ENCODE assay signal across 16 cellular contexts in the genomic region with DNA sequence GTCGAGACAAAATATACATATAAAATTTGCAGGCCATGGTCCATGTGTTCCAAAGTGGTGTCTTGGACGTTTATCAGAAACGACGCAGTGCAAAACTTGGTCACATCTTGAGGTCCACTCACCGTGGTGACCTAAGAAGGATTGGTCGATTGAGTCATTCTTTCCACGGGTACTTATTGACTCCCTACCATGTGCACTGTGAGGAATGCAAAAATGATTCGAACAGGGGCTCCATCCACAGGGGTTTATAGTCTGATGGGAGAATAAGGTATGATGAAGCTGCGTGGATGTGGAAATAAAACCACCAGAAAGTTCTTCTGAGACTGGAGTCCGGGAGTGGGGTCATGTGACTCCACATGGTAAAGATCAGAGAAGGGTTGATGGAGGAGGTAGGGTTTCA.
A peak's percentile ranks its signal among the peaks of the same experiment; 100 is the strongest.
DNase-seq lines count a peak whose midpoint lies in the region; ATAC-seq and TF ChIP-seq lines count a peak whose summit lies in the region.
"Had no signal": no experiment of that assay in that cellular context is flagged by ENCODE, and none has a peak within 500 bp of the region (broad histone marks: within the 10 kb centered on the region; RNA-seq: fewer than 3 reads in every experiment).

No MANE protein-coding gene starts in this region.

- H3K4me3 ChIP-seq in esophagus muscularis mucosa = no peak overlapping the region
- no peak overlapping the region for H3K4me3 ChIP-seq in tibial artery
- H3K4me3 ChIP-seq: A549 had no signal

- intact Hi-C loops in esophagus muscularis mucosa (cut with DNase I) (no loop called here), tibial artery (cut with DNase I; ENCODE audit: low total_unique reads) (no loop called here)

- peak overlapping the region in 3 of 4 donors; percentile 61 to 76 (median 76) for H3K27ac ChIP-seq in esophagus muscularis mucosa (replicated peaks in 1 of 4)
- no peak overlapping the region for H3K27ac ChIP-seq in tibial artery
- H3K27ac ChIP-seq: A549, HL-60 had no signal

- no peaks in the 10 kb centered on the region for H3K27me3 Mint-ChIP-seq in activated T-helper 17 cell treated with anti-CD3 and anti-CD28 coated beads, Interleukin-2, amount 50 U/mL, for 72 hours
- no peaks in the 10 kb centered on the region for H3K27me3 Mint-ChIP-seq in activated naive CD8-positive, alpha-beta T cell treated with anti-CD3 and anti-CD28 coated beads, Interleukin-2, amount 50 U/mL, for 24 hours
- no peaks in the 10 kb centered on the region for H3K27me3 Mint-ChIP-seq in stimulated activated memory B cell treated with anti-CD40 and anti-IgM and Interleukin-4, amounts not matched to agents 10 μg/mL and 1 μg/mL and 100 μg/mL, for 72 hours

- DNase-seq in activated naive CD8-positive, alpha-beta T cell treated with anti-CD3 and anti-CD28 coated beads, Interleukin-2, amount 50 U/mL, for 24 hours = no peak
- DNase-seq in esophagus muscularis mucosa (ENCODE audit: extremely low spot score) (no peak), MV-4-11 (lab: John Stamatoyannopoulos, UW) (no peak), AG08396 (ENCODE audit: low spot score) (no peak), tibial artery (no peak)
- DNase-seq: Caco-2; CD8-positive, alpha-beta memory T cell; DND-41; GDM1; HCEC 1CT; HFFc6 had no signal

- 93% methylated on average over 10 of the region's 10 CpGs for WGBS in esophagus muscularis mucosa

- no peak overlapping the region for H3K4me3 Mint-ChIP-seq in activated T-helper 17 cell treated with anti-CD3 and anti-CD28 coated beads, Interleukin-2, amount 50 U/mL, for 72 hours
- no peak overlapping the region for H3K4me3 Mint-ChIP-seq in activated naive CD8-positive, alpha-beta T cell treated with anti-CD3 and anti-CD28 coated beads, Interleukin-2, amount 50 U/mL, for 24 hours
- H3K4me3 Mint-ChIP-seq in stimulated activated memory B cell treated with anti-CD40 and anti-IgM and Interleukin-4, amounts not matched to agents 10 μg/mL and 1 μg/mL and 100 μg/mL, for 72 hours = no peak overlapping the region
- H3K4me3 Mint-ChIP-seq: CD8-positive, alpha-beta memory T cell; HFFc6 had no signal

- no peak for ATAC-seq in activated T-helper 17 cell treated with anti-CD3 and anti-CD28 coated beads, Interleukin-2, amount 50 U/mL, for 72 hours (replicated peaks)
- peak; percentile 68 for ATAC-seq in activated naive CD8-positive, alpha-beta T cell treated with anti-CD3 and anti-CD28 coated beads, Interleukin-2, amount 50 U/mL, for 24 hours
- ATAC-seq in stimulated activated memory B cell treated with anti-CD40 and anti-IgM and Interleukin-4, amounts not matched to agents 10 μg/mL and 1 μg/mL and 100 μg/mL, for 72 hours = no peak
- ATAC-seq in GM21529 (IDR thresholded peaks at IDR 0.05; ENCODE audit: unreplicated experiment) = no peak
- ATAC-seq: A549 had no signal

- H3K9me3 ChIP-seq in esophagus muscularis mucosa (no peaks in the 10 kb centered on the region), tibial artery (no peaks in the 10 kb centered on the region)
- H3K9me3 ChIP-seq: A549, Caco-2 had no signal

- no peak for TF ChIP-seq CTCF in esophagus muscularis mucosa (IDR thresholded peaks at IDR 0.05)
- no peak for TF ChIP-seq CTCF in tibial artery (IDR thresholded peaks at IDR 0.05)

- H3K9me3 Mint-ChIP-seq in activated T-helper 17 cell treated with anti-CD3 and anti-CD28 coated beads, Interleukin-2, amount 50 U/mL, for 72 hours = no peaks in the 10 kb centered on the region
- H3K9me3 Mint-ChIP-seq in activated naive CD8-positive, alpha-beta T cell treated with anti-CD3 and anti-CD28 coated beads, Interleukin-2, amount 50 U/mL, for 24 hours = no peaks in the 10 kb centered on the region
- H3K9me3 Mint-ChIP-seq in stimulated activated memory B cell treated with anti-CD40 and anti-IgM and Interleukin-4, amounts not matched to agents 10 μg/mL and 1 μg/mL and 100 μg/mL, for 72 hours = no peaks in the 10 kb centered on the region
- H3K9me3 Mint-ChIP-seq: CD8-positive, alpha-beta memory T cell; HFFc6 had no signal

- no peak for TF ChIP-seq EP300 in esophagus muscularis mucosa (IDR thresholded peaks at IDR 0.05)

- H3K27ac Mint-ChIP-seq in activated T-helper 17 cell treated with anti-CD3 and anti-CD28 coated beads, Interleukin-2, amount 50 U/mL, for 72 hours = peak overlapping the region; percentile 13
- peak overlapping the region; percentile 63 for H3K27ac Mint-ChIP-seq in activated naive CD8-positive, alpha-beta T cell treated with anti-CD3 and anti-CD28 coated beads, Interleukin-2, amount 50 U/mL, for 24 hours
- H3K27ac Mint-ChIP-seq in stimulated activated memory B cell treated with anti-CD40 and anti-IgM and Interleukin-4, amounts not matched to agents 10 μg/mL and 1 μg/mL and 100 μg/mL, for 72 hours = peak overlapping the region; percentile 13
- H3K27ac Mint-ChIP-seq: HFFc6 had no signal

- H3K36me3 Mint-ChIP-seq in activated T-helper 17 cell treated with anti-CD3 and anti-CD28 coated beads, Interleukin-2, amount 50 U/mL, for 72 hours (ENCODE audit: low read depth) = peaks cover 84% of the 10 kb centered on the region
- peaks cover 67% of the 10 kb centered on the region for H3K36me3 Mint-ChIP-seq in activated naive CD8-positive, alpha-beta T cell treated with anti-CD3 and anti-CD28 coated beads, Interleukin-2, amount 50 U/mL, for 24 hours (ENCODE audit: low read depth)
- peaks cover 84% of the 10 kb centered on the region for H3K36me3 Mint-ChIP-seq in stimulated activated memory B cell treated with anti-CD40 and anti-IgM and Interleukin-4, amounts not matched to agents 10 μg/mL and 1 μg/mL and 100 μg/mL, for 72 hours

- H3K36me3 ChIP-seq in esophagus muscularis mucosa = peaks cover 4 to 62% (median 31%) of the 10 kb centered on the region in 4 donors
- peaks cover 51 to 83% (median 82%) of the 10 kb centered on the region in 3 donors for H3K36me3 ChIP-seq in tibial artery

- H3K4me1 ChIP-seq in esophagus muscularis mucosa = peaks cover 0 to 52% (median 44%) of the 10 kb centered on the region in 4 donors
- H3K4me1 ChIP-seq in tibial artery = peaks cover 0 to 4% (median 0%) of the 10 kb centered on the region in 4 donors
- H3K4me1 ChIP-seq: A549, Caco-2 had no signal

- no peak for TF ChIP-seq POLR2A in esophagus muscularis mucosa (IDR thresholded peaks at IDR 0.05; ENCODE audit: low read depth)

- H3K27me3 ChIP-seq in esophagus muscularis mucosa (no peaks in the 10 kb centered on the region), tibial artery (no peaks in the 10 kb centered on the region)

- H3K4me1 Mint-ChIP-seq in activated T-helper 17 cell treated with anti-CD3 and anti-CD28 coated beads, Interleukin-2, amount 50 U/mL, for 72 hours = no peaks in the 10 kb centered on the region
- H3K4me1 Mint-ChIP-seq in activated naive CD8-positive, alpha-beta T cell treated with anti-CD3 and anti-CD28 coated beads, Interleukin-2, amount 50 U/mL, for 24 hours = peaks cover 15% of the 10 kb centered on the region
- no peaks in the 10 kb centered on the region for H3K4me1 Mint-ChIP-seq in stimulated activated memory B cell treated with anti-CD40 and anti-IgM and Interleukin-4, amounts not matched to agents 10 μg/mL and 1 μg/mL and 100 μg/mL, for 72 hours
- H3K4me1 Mint-ChIP-seq: CD8-positive, alpha-beta memory T cell had no signal

Comparison
In these comparisons a context has a peak if more than half of its experiments do, and no peak if none do; other contexts are left out.
1. H3K27ac Mint-ChIP-seq: peak in every context shown above with its lines; median percentile 63 in activated naive CD8-positive, alpha-beta T cell treated with anti-CD3 and anti-CD28 coated beads, Interleukin-2, amount 50 U/mL, for 24 hours; 13 in activated T-helper 17 cell treated with anti-CD3 and anti-CD28 coated beads, Interleukin-2, amount 50 U/mL, for 72 hours; 13 in stimulated activated memory B cell treated with anti-CD40 and anti-IgM and Interleukin-4, amounts not matched to agents 10 μg/mL and 1 μg/mL and 100 μg/mL, for 72 hours.
2. H3K27ac ChIP-seq: peak in esophagus muscularis mucosa (3 of 4); none in tibial artery (0 of 2).